1 cellular context compared by ENCODE assay signal in the genomic region with DNA sequence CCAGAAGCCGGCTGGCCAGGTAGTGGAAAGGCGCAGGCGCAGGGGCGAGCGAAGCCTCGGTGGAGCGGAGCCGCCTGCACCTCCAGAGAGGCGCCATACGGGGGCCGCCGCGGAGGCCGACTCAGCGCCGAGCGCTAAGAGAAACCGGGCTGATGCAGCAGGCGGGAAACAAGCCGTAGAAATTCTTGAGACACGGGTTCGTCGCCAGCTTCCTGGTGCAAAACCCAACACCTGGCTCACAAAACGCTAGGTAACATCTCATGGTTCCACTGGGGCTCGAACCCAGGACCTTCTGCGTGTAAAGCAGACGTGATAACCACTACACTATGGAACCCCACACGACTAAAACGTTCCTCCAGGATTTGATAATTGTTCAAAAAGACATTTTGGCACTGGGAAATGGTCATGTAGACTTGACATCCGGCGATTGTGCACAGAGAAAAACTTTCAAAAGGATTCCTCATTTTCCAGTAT.
TF ChIP-seq lines count a peak whose summit lies in the region.

No MANE protein-coding gene starts in this region.

TF ChIP-seq in HepG2, 621 proteins besides CTCF, POLR2A, EP300 and RAD21 (continued from another document and continues in another):
- peak; percentile 81; the same call in 1 of the 2 replicates for TF ChIP-seq ZNF564 (CRISPR knock-in tag; IDR thresholded peaks at IDR 0.05)
- TF ChIP-seq, protein P1, sequence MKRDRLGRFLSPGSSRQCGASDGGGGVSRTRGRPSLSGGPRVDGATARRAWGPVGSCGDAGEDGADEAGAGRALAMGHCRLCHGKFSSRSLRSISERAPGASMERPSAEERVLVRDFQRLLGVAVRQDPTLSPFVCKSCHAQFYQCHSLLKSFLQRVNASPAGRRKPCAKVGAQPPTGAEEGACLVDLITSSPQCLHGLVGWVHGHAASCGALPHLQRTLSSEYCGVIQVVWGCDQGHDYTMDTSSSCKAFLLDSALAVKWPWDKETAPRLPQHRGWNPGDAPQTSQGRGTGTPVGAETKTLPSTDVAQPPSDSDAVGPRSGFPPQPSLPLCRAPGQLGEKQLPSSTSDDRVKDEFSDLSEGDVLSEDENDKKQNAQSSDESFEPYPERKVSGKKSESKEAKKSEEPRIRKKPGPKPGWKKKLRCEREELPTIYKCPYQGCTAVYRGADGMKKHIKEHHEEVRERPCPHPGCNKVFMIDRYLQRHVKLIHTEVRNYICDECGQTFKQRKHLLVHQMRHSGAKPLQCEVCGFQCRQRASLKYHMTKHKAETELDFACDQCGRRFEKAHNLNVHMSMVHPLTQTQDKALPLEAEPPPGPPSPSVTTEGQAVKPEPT (CRISPR knock-in tag; IDR thresholded peaks at IDR 0.05; ENCODE audit: low read depth), result 0 out of 2 replicates have a peak, but pooled peaks have one; percentile 82
- no peak for TF ChIP-seq ZNF549 (CRISPR knock-in tag; IDR thresholded peaks at IDR 0.05)
- TF ChIP-seq MTF2 (CRISPR knock-in tag; IDR thresholded peaks at IDR 0.05; ENCODE audit: borderline replicate concordance), result 0 out of 2 replicates have a peak, but pooled peaks have one; percentile 51
- TF ChIP-seq, protein P2, sequence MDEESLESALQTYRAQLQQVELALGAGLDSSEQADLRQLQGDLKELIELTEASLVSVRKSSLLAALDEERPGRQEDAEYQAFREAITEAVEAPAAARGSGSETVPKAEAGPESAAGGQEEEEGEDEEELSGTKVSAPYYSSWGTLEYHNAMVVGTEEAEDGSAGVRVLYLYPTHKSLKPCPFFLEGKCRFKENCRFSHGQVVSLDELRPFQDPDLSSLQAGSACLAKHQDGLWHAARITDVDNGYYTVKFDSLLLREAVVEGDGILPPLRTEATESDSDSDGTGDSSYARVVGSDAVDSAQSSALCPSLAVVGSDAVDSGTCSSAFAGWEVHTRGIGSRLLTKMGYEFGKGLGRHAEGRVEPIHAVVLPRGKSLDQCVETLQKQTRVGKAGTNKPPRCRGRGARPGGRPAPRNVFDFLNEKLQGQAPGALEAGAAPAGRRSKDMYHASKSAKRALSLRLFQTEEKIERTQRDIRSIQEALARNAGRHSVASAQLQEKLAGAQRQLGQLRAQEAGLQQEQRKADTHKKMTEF (CRISPR knock-in tag; IDR thresholded peaks at IDR 0.05), result peak; percentile 68; the same call in 1 of the 2 replicates
- no peak for TF ChIP-seq HMGA1 (CRISPR knock-in tag; conservative IDR thresholded peaks at IDR 0.05)
- peak; percentile 66; the same call in 1 of the 2 replicates for TF ChIP-seq SNAPC2 (CRISPR knock-in tag; IDR thresholded peaks at IDR 0.05)
- TF ChIP-seq ZNF543 (CRISPR knock-in tag; IDR thresholded peaks at IDR 0.05), result peak; percentile 91
- TF ChIP-seq ZNF570 (CRISPR knock-in tag; IDR thresholded peaks at IDR 0.05; ENCODE audit: borderline replicate concordance), result no peak
- TF ChIP-seq, protein P3, sequence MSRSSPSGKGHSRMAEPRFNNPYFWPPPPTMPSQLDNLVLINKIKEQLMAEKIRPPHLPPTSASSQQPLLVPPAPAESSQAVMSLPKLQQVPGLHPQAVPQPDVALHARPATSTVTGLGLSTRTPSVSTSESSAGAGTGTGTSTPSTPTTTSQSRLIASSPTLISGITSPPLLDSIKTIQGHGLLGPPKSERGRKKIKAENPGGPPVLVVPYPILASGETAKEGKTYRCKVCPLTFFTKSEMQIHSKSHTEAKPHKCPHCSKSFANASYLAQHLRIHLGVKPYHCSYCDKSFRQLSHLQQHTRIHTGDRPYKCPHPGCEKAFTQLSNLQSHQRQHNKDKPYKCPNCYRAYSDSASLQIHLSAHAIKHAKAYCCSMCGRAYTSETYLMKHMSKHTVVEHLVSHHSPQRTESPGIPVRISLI (CRISPR knock-in tag; IDR thresholded peaks at IDR 0.05; ENCODE audit: borderline replicate concordance), result no peak; the same call in 1 of the 2 replicates
- peak; percentile 70; the same call in 1 of the 2 replicates for TF ChIP-seq NFKB2 (CRISPR knock-in tag; IDR thresholded peaks at IDR 0.05; ENCODE audit: borderline replicate concordance)
- peak; percentile 52 for TF ChIP-seq ZFY (CRISPR knock-in tag; IDR thresholded peaks at IDR 0.05)
- TF ChIP-seq ZNF251 (CRISPR knock-in tag; IDR thresholded peaks at IDR 0.05), result 0 out of 2 replicates have a peak, but pooled peaks have one; percentile 64
- TF ChIP-seq, protein P4, sequence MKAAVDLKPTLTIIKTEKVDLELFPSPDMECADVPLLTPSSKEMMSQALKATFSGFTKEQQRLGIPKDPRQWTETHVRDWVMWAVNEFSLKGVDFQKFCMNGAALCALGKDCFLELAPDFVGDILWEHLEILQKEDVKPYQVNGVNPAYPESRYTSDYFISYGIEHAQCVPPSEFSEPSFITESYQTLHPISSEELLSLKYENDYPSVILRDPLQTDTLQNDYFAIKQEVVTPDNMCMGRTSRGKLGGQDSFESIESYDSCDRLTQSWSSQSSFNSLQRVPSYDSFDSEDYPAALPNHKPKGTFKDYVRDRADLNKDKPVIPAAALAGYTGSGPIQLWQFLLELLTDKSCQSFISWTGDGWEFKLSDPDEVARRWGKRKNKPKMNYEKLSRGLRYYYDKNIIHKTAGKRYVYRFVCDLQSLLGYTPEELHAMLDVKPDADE (CRISPR knock-in tag; IDR thresholded peaks at IDR 0.05), result no peak
- no peak for TF ChIP-seq WIZ (CRISPR knock-in tag; IDR thresholded peaks at IDR 0.05)
- TF ChIP-seq HOXA7 (CRISPR knock-in tag; IDR thresholded peaks at IDR 0.05), result no peak
- peak; percentile 53; the same call in 1 of the 2 replicates for TF ChIP-seq CEBPG (CRISPR knock-in tag; IDR thresholded peaks at IDR 0.05)
- peak; percentile 86 for TF ChIP-seq KLF6 (CRISPR knock-in tag; IDR thresholded peaks at IDR 0.05)
- TF ChIP-seq GATA4 (IDR thresholded peaks at IDR 0.05; ENCODE audit: borderline replicate concordance, low read depth), result no peak
- no peak for TF ChIP-seq TCF12 (IDR thresholded peaks at IDR 0.05)
- TF ChIP-seq TCF12 (CRISPR knock-in tag; IDR thresholded peaks at IDR 0.05), result 0 out of 2 replicates have a peak, but pooled peaks have one; percentile 29
- TF ChIP-seq, protein P5, sequence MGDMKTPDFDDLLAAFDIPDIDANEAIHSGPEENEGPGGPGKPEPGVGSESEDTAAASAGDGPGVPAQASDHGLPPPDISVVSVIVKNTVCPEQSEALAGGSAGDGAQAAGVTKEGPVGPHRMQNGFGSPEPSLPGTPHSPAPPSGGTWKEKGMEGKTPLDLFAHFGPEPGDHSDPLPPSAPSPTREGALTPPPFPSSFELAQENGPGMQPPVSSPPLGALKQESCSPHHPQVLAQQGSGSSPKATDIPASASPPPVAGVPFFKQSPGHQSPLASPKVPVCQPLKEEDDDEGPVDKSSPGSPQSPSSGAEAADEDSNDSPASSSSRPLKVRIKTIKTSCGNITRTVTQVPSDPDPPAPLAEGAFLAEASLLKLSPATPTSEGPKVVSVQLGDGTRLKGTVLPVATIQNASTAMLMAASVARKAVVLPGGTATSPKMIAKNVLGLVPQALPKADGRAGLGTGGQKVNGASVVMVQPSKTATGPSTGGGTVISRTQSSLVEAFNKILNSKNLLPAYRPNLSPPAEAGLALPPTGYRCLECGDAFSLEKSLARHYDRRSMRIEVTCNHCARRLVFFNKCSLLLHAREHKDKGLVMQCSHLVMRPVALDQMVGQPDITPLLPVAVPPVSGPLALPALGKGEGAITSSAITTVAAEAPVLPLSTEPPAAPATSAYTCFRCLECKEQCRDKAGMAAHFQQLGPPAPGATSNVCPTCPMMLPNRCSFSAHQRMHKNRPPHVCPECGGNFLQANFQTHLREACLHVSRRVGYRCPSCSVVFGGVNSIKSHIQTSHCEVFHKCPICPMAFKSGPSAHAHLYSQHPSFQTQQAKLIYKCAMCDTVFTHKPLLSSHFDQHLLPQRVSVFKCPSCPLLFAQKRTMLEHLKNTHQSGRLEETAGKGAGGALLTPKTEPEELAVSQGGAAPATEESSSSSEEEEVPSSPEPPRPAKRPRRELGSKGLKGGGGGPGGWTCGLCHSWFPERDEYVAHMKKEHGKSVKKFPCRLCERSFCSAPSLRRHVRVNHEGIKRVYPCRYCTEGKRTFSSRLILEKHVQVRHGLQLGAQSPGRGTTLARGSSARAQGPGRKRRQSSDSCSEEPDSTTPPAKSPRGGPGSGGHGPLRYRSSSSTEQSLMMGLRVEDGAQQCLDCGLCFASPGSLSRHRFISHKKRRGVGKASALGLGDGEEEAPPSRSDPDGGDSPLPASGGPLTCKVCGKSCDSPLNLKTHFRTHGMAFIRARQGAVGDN (CRISPR knock-in tag; IDR thresholded peaks at IDR 0.05), result peak; percentile 88
- no peak for TF ChIP-seq ZNF329 (CRISPR knock-in tag; IDR thresholded peaks at IDR 0.05; ENCODE audit: low read depth)
- peak; percentile 83; the same call in 1 of the 2 replicates for TF ChIP-seq DNMT3B (CRISPR knock-in tag; conservative IDR thresholded peaks at IDR 0.05)
- TF ChIP-seq ZNF567 (CRISPR knock-in tag; IDR thresholded peaks at IDR 0.05; ENCODE audit: borderline replicate concordance), result no peak
- peak; percentile 99 for TF ChIP-seq ZNF24 (IDR thresholded peaks at IDR 0.05)
- TF ChIP-seq KAT7 (CRISPR knock-in tag; IDR thresholded peaks at IDR 0.05; ENCODE audit: borderline replicate concordance), result no peak
- peak; percentile 75 for TF ChIP-seq ZNF331 (CRISPR knock-in tag; IDR thresholded peaks at IDR 0.05)
- TF ChIP-seq, protein P6, sequence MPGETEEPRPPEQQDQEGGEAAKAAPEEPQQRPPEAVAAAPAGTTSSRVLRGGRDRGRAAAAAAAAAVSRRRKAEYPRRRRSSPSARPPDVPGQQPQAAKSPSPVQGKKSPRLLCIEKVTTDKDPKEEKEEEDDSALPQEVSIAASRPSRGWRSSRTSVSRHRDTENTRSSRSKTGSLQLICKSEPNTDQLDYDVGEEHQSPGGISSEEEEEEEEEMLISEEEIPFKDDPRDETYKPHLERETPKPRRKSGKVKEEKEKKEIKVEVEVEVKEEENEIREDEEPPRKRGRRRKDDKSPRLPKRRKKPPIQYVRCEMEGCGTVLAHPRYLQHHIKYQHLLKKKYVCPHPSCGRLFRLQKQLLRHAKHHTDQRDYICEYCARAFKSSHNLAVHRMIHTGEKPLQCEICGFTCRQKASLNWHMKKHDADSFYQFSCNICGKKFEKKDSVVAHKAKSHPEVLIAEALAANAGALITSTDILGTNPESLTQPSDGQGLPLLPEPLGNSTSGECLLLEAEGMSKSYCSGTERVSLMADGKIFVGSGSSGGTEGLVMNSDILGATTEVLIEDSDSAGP (CRISPR knock-in tag; IDR thresholded peaks at IDR 0.05; ENCODE audit: borderline replicate concordance), result peak; percentile 70; the same call in 1 of the 2 replicates
- TF ChIP-seq ZMYM3 (CRISPR knock-in tag; IDR thresholded peaks at IDR 0.05), result no peak
- peak; percentile 91; the same call in 1 of the 2 replicates for TF ChIP-seq ZNF772 (CRISPR knock-in tag; IDR thresholded peaks at IDR 0.05)
- TF ChIP-seq ZNF569 (CRISPR knock-in tag; IDR thresholded peaks at IDR 0.05; ENCODE audit: borderline replicate concordance), result no peak
- TF ChIP-seq ARNTL (CRISPR knock-in tag; IDR thresholded peaks at IDR 0.05), result no peak; the same call in 1 of the 2 replicates
- TF ChIP-seq FLYWCH1 (CRISPR knock-in tag; IDR thresholded peaks at IDR 0.05), result no peak
- TF ChIP-seq BRD4 (CRISPR knock-in tag; IDR thresholded peaks at IDR 0.05), result 0 out of 2 replicates have a peak, but pooled peaks have one; percentile 17
- peak; percentile 67 for TF ChIP-seq SALL1 (CRISPR knock-in tag; IDR thresholded peaks at IDR 0.05)
- peak; percentile 86 for TF ChIP-seq EED (CRISPR knock-in tag; IDR thresholded peaks at IDR 0.05)
- peak; percentile 79 for TF ChIP-seq TBX2 (CRISPR knock-in tag; IDR thresholded peaks at IDR 0.05; ENCODE audit: borderline replicate concordance)
- no peak for TF ChIP-seq ASH2L (IDR thresholded peaks at IDR 0.05; ENCODE audit: insufficient read length, low read depth, low read length)
- no peak for TF ChIP-seq U2AF2 (IDR thresholded peaks at IDR 0.05; ENCODE audit: low read depth, low read length)
- TF ChIP-seq, protein P7, sequence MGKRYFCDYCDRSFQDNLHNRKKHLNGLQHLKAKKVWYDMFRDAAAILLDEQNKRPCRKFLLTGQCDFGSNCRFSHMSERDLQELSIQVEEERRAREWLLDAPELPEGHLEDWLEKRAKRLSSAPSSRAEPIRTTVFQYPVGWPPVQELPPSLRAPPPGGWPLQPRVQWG (CRISPR knock-in tag; IDR thresholded peaks at IDR 0.05; ENCODE audit: borderline replicate concordance, low read depth), result no peak
- TF ChIP-seq, protein P8, sequence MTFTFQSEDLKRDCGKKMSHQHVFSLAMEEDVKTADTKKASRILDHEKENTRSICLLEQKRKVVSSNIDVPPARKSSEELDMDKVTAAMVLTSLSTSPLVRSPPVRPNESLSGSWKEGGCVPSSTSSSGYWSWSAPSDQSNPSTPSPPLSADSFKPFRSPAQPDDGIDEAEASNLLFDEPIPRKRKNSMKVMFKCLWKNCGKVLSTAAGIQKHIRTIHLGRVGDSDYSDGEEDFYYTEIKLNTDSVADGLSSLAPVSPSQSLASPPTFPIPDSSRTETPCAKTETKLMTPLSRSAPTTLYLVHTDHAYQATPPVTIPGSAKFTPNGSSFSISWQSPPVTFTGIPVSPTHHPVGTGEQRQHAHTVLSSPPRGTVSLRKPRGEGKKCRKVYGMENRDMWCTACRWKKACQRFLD (CRISPR knock-in tag; IDR thresholded peaks at IDR 0.05; ENCODE audit: borderline replicate concordance), result no peak
- TF ChIP-seq, protein P9, sequence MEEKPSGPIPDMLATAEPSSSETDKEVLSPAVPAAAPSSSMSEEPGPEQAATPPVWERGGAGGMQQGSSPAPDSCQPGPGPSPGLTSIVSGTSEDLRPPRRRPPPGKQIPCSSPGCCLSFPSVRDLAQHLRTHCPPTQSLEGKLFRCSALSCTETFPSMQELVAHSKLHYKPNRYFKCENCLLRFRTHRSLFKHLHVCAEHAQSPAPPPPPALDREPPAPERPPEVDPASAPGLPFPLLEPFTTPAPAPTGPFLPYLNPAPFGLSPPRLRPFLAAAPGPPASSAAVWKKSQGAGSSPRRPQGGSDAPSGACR (CRISPR knock-in tag; IDR thresholded peaks at IDR 0.05), result peak; percentile 76; the same call in 1 of the 2 replicates
- TF ChIP-seq KMT2B (CRISPR knock-in tag; IDR thresholded peaks at IDR 0.05), result peak; percentile 34; the same call in 1 of the 2 replicates
- TF ChIP-seq ZNF230 (CRISPR knock-in tag; IDR thresholded peaks at IDR 0.05), result peak; percentile 89
- TF ChIP-seq, protein P10, sequence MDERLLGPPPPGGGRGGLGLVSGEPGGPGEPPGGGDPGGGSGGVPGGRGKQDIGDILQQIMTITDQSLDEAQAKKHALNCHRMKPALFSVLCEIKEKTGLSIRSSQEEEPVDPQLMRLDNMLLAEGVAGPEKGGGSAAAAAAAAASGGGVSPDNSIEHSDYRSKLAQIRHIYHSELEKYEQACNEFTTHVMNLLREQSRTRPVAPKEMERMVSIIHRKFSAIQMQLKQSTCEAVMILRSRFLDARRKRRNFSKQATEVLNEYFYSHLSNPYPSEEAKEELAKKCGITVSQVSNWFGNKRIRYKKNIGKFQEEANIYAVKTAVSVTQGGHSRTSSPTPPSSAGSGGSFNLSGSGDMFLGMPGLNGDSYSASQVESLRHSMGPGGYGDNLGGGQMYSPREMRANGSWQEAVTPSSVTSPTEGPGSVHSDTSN (CRISPR knock-in tag; IDR thresholded peaks at IDR 0.05), result no peak
- TF ChIP-seq, protein P11, sequence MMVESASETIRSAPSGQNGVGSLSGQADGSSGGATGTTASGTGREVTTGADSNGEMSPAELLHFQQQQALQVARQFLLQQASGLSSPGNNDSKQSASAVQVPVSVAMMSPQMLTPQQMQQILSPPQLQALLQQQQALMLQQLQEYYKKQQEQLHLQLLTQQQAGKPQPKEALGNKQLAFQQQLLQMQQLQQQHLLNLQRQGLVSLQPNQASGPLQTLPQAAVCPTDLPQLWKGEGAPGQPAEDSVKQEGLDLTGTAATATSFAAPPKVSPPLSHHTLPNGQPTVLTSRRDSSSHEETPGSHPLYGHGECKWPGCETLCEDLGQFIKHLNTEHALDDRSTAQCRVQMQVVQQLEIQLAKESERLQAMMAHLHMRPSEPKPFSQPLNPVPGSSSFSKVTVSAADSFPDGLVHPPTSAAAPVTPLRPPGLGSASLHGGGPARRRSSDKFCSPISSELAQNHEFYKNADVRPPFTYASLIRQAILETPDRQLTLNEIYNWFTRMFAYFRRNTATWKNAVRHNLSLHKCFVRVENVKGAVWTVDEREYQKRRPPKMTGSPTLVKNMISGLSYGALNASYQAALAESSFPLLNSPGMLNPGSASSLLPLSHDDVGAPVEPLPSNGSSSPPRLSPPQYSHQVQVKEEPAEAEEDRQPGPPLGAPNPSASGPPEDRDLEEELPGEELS (CRISPR knock-in tag; IDR thresholded peaks at IDR 0.05), result no peak
